Comparison of ENCODE assay signal across 8 cellular contexts in genomic region chr6:131807321-131807643, GRCh38. TPM values are rescaled to one million over a fixed set of nuclear protein-coding genes. Genes with fewer than 3 reads are reported as not detected.
DNase-seq lines count a peak whose midpoint lies in the region; ATAC-seq and TF ChIP-seq lines count a peak whose summit lies in the region.

No MANE protein-coding gene starts in this region.

- H3K9me3 ChIP-seq in SU-DHL-6 (ENCODE audit: insufficient read depth, low read length), result no peaks in the 10 kb centered on the region

- H3K36me3 ChIP-seq in SU-DHL-6 (ENCODE audit: low read length), result no peaks in the 10 kb centered on the region

- H3K4me2 ChIP-seq in SU-DHL-6 (ENCODE audit: low read depth, low read length, poor library complexity, severe bottlenecking), result peak overlapping the region; percentile 84

- peak overlapping the region; percentile 78 for H3K4me3 ChIP-seq in SU-DHL-6 (ENCODE audit: insufficient read depth, low read length, poor library complexity, severe bottlenecking)
- peak overlapping the region; percentile 64 for H3K4me3 ChIP-seq in fibroblast of villous mesenchyme (ENCODE audit: low read depth, low read length)
- peak overlapping the region; percentile 67 for H3K4me3 ChIP-seq in skeletal muscle cell (ENCODE audit: low read depth, low read length)

- peak overlapping the region; percentile 72 for H3K9ac ChIP-seq in SU-DHL-6 (ENCODE audit: low read length)

- H3K27ac ChIP-seq in SU-DHL-6 (ENCODE audit: low read depth, low read length), result no peak overlapping the region

- TF ChIP-seq CTCF in SU-DHL-6 (IDR thresholded peaks at IDR 0.05; ENCODE audit: insufficient read depth, low read length, poor library complexity, severe bottlenecking) (no peak), fibroblast of villous mesenchyme (IDR thresholded peaks at IDR 0.05; ENCODE audit: insufficient read depth, low read depth, low read length) (no peak)

- ATAC-seq in GM21367 (IDR thresholded peaks at IDR 0.05; ENCODE audit: unreplicated experiment) (peak; percentile 11), GM18498 (IDR thresholded peaks at IDR 0.05; ENCODE audit: unreplicated experiment) (no peak), HG02938 (IDR thresholded peaks at IDR 0.05; ENCODE audit: unreplicated experiment) (no peak)

- no peaks in the 10 kb centered on the region for H3K79me2 ChIP-seq in SU-DHL-6 (ENCODE audit: insufficient read depth, low read length)

- no peak for DNase-seq in fibroblast of villous mesenchyme (ENCODE audit: low read depth)
- no peak for DNase-seq in skeletal muscle cell (ENCODE audit: low read depth)
- DNase-seq in AG08395 (ENCODE audit: low spot score), result no peak
- no peak for DNase-seq in stimulated activated CD4-positive, alpha-beta T cell treated with anti-CD3 and anti-CD28 coated beads, Interleukin-2, amount 100 ng/mL, for 48 hours

- no peaks in the 10 kb centered on the region for H4K20me1 ChIP-seq in SU-DHL-6 (ENCODE audit: low read depth, low read length)

- H3K9me2 ChIP-seq in SU-DHL-6 (replicated peaks; ENCODE audit: insufficient read depth, low read length), result no peaks in the 10 kb centered on the region

- H3F3A ChIP-seq in SU-DHL-6 (ENCODE audit: insufficient read depth), result peaks cover 16% of the 10 kb centered on the region; the same call in 1 of the 2 replicates

- peak overlapping the region; percentile 100 for H2AFZ ChIP-seq in SU-DHL-6 (ENCODE audit: low read depth, low read length, severe bottlenecking)

- no peaks in the 10 kb centered on the region for H3K27me3 ChIP-seq in SU-DHL-6 (ENCODE audit: low read length)

RNA-seq across cellular contexts. Expression of gene ENPP1, which starts 0.5 kb away (rescaled TPM):
- total RNA-seq in fibroblast of villous mesenchyme, result 6.0 and 8.4 TPM in 2 replicates
